ENCODE assay signal across 10 cellular contexts in genomic region chr2:89833116-89833779, GRCh38.
DNase-seq lines count a peak whose midpoint lies in the region; ATAC-seq lines count a peak whose summit lies in the region.
"Had no signal": no experiment of that assay in that cellular context is flagged by ENCODE, and none has a peak within 500 bp of the region (broad histone marks: within the 10 kb centered on the region; RNA-seq: fewer than 3 reads in every experiment).

No MANE protein-coding gene starts in this region.

- peaks cover 10 to 50% (median 24%) of the 10 kb centered on the region in 7 donors for H3K9me3 Mint-ChIP-seq in naive B cell

- DNase-seq in NAMALWA (ENCODE audit: low spot score) (peak; percentile 28), naive B cell (no peak), T-helper 1 cell (no peak), NCI-H2081 (lab: John Stamatoyannopoulos, UW) (no peak), D341Med (ENCODE audit: low spot score) (no peak), cerebellar cortex (ENCODE audit: low spot score) (no peak)
- DNase-seq: activated CD4-positive, alpha-beta T cell treated with anti-CD3 and anti-CD28 coated beads, Interleukin-2, amount 10 ng/mL, durations not matched to agents 7 days and 5 days; caudate nucleus had no signal

- peaks cover 0 to 24% (median 6%) of the 10 kb centered on the region in 3 donors for H3K4me1 Mint-ChIP-seq in naive B cell
- H3K4me1 Mint-ChIP-seq: activated CD4-positive, alpha-beta T cell treated with anti-CD3 and anti-CD28 coated beads, Interleukin-2, amount 10 ng/mL, durations not matched to agents 7 days and 5 days had no signal

- H3K27me3 Mint-ChIP-seq in naive B cell, result no peaks in the 10 kb centered on the region
- H3K27me3 Mint-ChIP-seq: activated CD4-positive, alpha-beta T cell treated with anti-CD3 and anti-CD28 coated beads, Interleukin-2, amount 10 ng/mL, durations not matched to agents 7 days and 5 days had no signal

- no peak overlapping the region for H3K4me3 Mint-ChIP-seq in naive B cell
- H3K4me3 Mint-ChIP-seq: activated CD4-positive, alpha-beta T cell treated with anti-CD3 and anti-CD28 coated beads, Interleukin-2, amount 10 ng/mL, durations not matched to agents 7 days and 5 days had no signal

- H3K27ac Mint-ChIP-seq in naive B cell, result no peak overlapping the region
- H3K27ac Mint-ChIP-seq: activated CD4-positive, alpha-beta T cell treated with anti-CD3 and anti-CD28 coated beads, Interleukin-2, amount 10 ng/mL, durations not matched to agents 7 days and 5 days had no signal

- peaks cover 11 to 24% of the 10 kb centered on the region in 2 donors for H3K36me3 Mint-ChIP-seq in naive B cell

- ATAC-seq in GM19324 (IDR thresholded peaks at IDR 0.05; ENCODE audit: low FRiP score, unreplicated experiment), result peak; percentile 57
- ATAC-seq in HG02642 (IDR thresholded peaks at IDR 0.05; ENCODE audit: poor library complexity, unreplicated experiment), result peak; percentile 52
- ATAC-seq in naive B cell (ENCODE audit: low read depth in 2 of 2), result peak; percentile 50 to 51
